ENCODE assay signal across 1 cellular context in the genomic region with DNA sequence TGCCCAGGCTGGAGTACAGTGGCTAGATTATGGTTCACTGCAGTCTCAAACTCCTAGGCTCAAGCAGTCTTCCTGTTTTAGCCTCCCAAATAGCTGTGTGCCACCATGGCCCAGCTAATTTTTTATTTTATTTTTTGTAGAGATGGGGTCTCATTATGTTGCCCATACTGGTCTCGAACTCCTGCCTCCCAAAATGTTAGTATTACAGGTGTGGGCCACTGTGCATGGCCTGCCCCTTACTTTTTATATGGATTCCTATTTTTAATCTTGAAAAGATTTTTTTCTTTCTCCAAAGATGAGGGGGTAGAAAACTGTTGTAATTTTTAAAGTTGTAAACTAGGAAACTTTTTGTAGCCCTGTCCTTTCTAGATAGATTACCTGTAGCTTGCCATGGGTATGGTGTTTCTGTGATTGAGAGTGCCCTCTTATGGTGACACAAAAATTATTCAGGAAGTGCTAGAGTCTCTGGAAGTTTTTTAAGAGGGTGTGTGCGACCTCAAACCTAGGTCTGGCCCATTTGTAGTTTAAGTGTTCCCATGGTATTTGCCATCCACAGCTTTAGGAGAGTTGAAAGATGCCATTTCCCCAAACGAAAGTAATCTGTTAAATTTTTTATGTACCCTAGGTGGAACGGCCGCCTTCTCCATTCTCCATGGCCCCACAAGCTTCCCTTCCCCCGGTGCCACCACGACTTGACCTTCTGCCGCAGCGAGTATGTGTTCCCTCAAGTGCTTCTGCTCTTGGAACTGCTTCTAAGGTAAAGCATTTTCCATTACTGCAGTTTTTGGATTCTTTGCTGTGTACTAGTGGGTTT.
TF ChIP-seq lines count a peak whose summit lies in the region.

No MANE protein-coding gene starts in this region.

TF ChIP-seq in liver, 16 proteins besides CTCF, POLR2A, EP300 and RAD21 (continued from another document):
- TF ChIP-seq, protein P1, sequence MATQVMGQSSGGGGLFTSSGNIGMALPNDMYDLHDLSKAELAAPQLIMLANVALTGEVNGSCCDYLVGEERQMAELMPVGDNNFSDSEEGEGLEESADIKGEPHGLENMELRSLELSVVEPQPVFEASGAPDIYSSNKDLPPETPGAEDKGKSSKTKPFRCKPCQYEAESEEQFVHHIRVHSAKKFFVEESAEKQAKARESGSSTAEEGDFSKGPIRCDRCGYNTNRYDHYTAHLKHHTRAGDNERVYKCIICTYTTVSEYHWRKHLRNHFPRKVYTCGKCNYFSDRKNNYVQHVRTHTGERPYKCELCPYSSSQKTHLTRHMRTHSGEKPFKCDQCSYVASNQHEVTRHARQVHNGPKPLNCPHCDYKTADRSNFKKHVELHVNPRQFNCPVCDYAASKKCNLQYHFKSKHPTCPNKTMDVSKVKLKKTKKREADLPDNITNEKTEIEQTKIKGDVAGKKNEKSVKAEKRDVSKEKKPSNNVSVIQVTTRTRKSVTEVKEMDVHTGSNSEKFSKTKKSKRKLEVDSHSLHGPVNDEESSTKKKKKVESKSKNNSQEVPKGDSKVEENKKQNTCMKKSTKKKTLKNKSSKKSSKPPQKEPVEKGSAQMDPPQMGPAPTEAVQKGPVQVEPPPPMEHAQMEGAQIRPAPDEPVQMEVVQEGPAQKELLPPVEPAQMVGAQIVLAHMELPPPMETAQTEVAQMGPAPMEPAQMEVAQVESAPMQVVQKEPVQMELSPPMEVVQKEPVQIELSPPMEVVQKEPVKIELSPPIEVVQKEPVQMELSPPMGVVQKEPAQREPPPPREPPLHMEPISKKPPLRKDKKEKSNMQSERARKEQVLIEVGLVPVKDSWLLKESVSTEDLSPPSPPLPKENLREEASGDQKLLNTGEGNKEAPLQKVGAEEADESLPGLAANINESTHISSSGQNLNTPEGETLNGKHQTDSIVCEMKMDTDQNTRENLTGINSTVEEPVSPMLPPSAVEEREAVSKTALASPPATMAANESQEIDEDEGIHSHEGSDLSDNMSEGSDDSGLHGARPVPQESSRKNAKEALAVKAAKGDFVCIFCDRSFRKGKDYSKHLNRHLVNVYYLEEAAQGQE (IDR thresholded peaks at IDR 0.05): no peak
- no peak for TF ChIP-seq HNF4A (conservative IDR thresholded peaks at IDR 0.05)
- TF ChIP-seq TAF1 (conservative IDR thresholded peaks at IDR 0.05): no peak
- no peak for TF ChIP-seq SP1 (IDR thresholded peaks at IDR 0.05)
